In genomic region chr12:98483621-98484455, GRCh38 we compare ENCODE assay signal across 18 cellular contexts.
"Had no signal": no experiment of that assay in that cellular context is flagged by ENCODE, and none has a peak within 500 bp of the region (broad histone marks: within the 10 kb centered on the region; RNA-seq: fewer than 3 reads in every experiment).

No MANE protein-coding gene starts in this region.

- H3K27ac ChIP-seq: epithelial cell of prostate, esophagus muscularis mucosa, gastroesophageal sphincter, ovary, suprapubic skin, thyroid gland had no signal

- H3K9me3 ChIP-seq: esophagus muscularis mucosa, gastroesophageal sphincter, ovary, suprapubic skin, thyroid gland had no signal

- H3K27me3 ChIP-seq: esophagus muscularis mucosa, gastroesophageal sphincter, ovary, suprapubic skin, thyroid gland had no signal

- H3K36me3 ChIP-seq: esophagus muscularis mucosa, gastroesophageal sphincter, ovary, suprapubic skin, thyroid gland had no signal

- ATAC-seq: gastroesophageal sphincter, left lobe of liver, natural killer cell, right cardiac atrium had no signal

- H3K4me3 ChIP-seq: esophagus muscularis mucosa, gastroesophageal sphincter, ovary, suprapubic skin, thyroid gland had no signal

- DNase-seq: effector memory CD4-positive, alpha-beta T cell; foreskin fibroblast; head of caudate nucleus; hippocampal formation; mammary epithelial cell; natural killer cell; right cardiac atrium; small intestine; stimulated activated CD4-positive, alpha-beta T cell treated with anti-CD3 and anti-CD28 coated beads, Interleukin-12 subunit alpha, Interleukin-12 subunit beta, amount 100 ng/mL, for 4 hours; stimulated activated CD4-positive, alpha-beta T cell treated with anti-CD3 and anti-CD28 coated beads, Interleukin-2, amount 100 ng/mL, for 48 hours; stimulated activated naive CD4-positive, alpha-beta T cell treated with Interleukin-2 at 50 U/mL for 16 hours; thyroid gland had no signal

- H3K4me1 ChIP-seq: esophagus muscularis mucosa, gastroesophageal sphincter, suprapubic skin, thyroid gland had no signal
